ENCODE assay signal across 24 cellular contexts in the genomic region with DNA sequence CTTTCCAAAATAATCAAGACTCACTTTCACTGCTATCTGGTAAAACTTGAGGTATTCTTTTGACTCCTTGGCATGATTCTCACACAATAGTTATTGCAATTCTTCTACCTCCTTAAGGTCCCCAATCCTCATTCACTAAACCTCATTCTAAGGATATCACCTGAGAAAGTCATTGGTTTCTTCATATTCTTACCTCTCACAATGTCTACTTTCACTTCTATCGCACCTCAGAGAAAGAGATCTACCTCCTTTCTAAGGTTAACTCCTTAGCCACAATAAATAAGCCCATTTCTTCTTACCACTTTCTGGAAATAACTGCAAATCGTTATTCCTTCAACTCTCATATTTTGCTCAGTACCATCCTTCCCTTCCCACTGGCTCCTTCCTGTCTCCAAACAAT.
"Had no signal": no experiment of that assay in that cellular context is flagged by ENCODE, and none has a peak within 500 bp of the region (broad histone marks: within the 10 kb centered on the region; RNA-seq: fewer than 3 reads in every experiment).

No MANE protein-coding gene starts in this region.

- H3K9me3 Mint-ChIP-seq: activated CD4-positive, alpha-beta T cell treated with anti-CD3 and anti-CD28 coated beads, Interleukin-2, amount 10 ng/mL, durations not matched to agents 7 days and 5 days; activated CD8-positive, alpha-beta T cell treated with anti-CD3 and anti-CD28 coated beads for 36 hours; activated T-helper 1 cell treated with anti-CD3 and anti-CD28 coated beads, Interleukin-12 subunit alpha, Interleukin-12 subunit beta, Interleukin-2, Interleukin-4 antibody, amounts not matched to agents 30 ng/mL and 10 ng/mL and 1 ng/mL, durations not matched to agents 14 hours and 24 hours and 36 hours; natural killer cell treated with Interleukin-12 subunit alpha and Interleukin-12 subunit beta and Interleukin-15 and Interleukin-18, amount 100 ng/mL, for 72 hours; stimulated activated effector memory CD8-positive, alpha-beta T cell treated with anti-CD3 and anti-CD28 coated beads, Interleukin-12 subunit alpha, Interleukin-12 subunit beta, amount 100 ng/mL, for 72 hours; stimulated activated naive CD8-positive, alpha-beta T cell treated with anti-CD3 and anti-CD28 coated beads, Interleukin-15, amount 100 ng/mL, for 72 hours; type B pancreatic cell had no signal

- H3K36me3 ChIP-seq: breast epithelium, uterus had no signal

- ATAC-seq: activated CD8-positive, alpha-beta T cell treated with anti-CD3 and anti-CD28 coated beads for 36 hours; mucosa of descending colon; natural killer cell treated with Interleukin-12 subunit alpha and Interleukin-12 subunit beta and Interleukin-15 and Interleukin-18, amount 100 ng/mL, for 72 hours; sciatic nerve; stimulated activated effector memory CD8-positive, alpha-beta T cell treated with anti-CD3 and anti-CD28 coated beads, Interleukin-12 subunit alpha, Interleukin-12 subunit beta, amount 100 ng/mL, for 72 hours; stimulated activated naive CD8-positive, alpha-beta T cell treated with anti-CD3 and anti-CD28 coated beads, Interleukin-15, amount 100 ng/mL, for 72 hours had no signal

- H3K27me3 ChIP-seq: breast epithelium, colonic mucosa, uterus had no signal

- H3K27ac ChIP-seq: breast epithelium, colonic mucosa, left ventricle myocardium inferior, skin epidermis, uterus had no signal

- H3K9me3 ChIP-seq: breast epithelium, colonic mucosa, left ventricle myocardium inferior, mucosa of descending colon, uterus had no signal

- DNase-seq: activated CD4-positive, alpha-beta T cell treated with anti-CD3 and anti-CD28 coated beads for 1 hour; activated CD4-positive, alpha-beta T cell treated with anti-CD3 and anti-CD28 coated beads, Interleukin-2, amount 10 ng/mL, durations not matched to agents 7 days and 5 days; activated CD8-positive, alpha-beta T cell treated with anti-CD3 and anti-CD28 coated beads for 36 hours; activated gamma-delta T cell treated with Interleukin-2 at 50 U/mL for 16 hours; activated naive CD4-positive, alpha-beta T cell treated with anti-CD3 and anti-CD28 coated beads, Interleukin-2, amount 50 U/mL, for 16 hours; colonic mucosa; effector CD8-positive, alpha-beta T cell; islet precursor cell; left ventricle myocardium inferior; mesendoderm; mucosa of descending colon; stimulated activated CD4-positive, alpha-beta T cell treated with anti-CD3 and anti-CD28 coated beads, Interleukin-4, amount 100 ng/mL, for 24 hours; stimulated activated naive CD8-positive, alpha-beta T cell treated with anti-CD3 and anti-CD28 coated beads, Interleukin-15, amount 100 ng/mL, for 72 hours; substantia nigra; T-helper 9 cell; uterus had no signal

- H3K27me3 Mint-ChIP-seq: activated CD4-positive, alpha-beta T cell treated with anti-CD3 and anti-CD28 coated beads, Interleukin-2, amount 10 ng/mL, durations not matched to agents 7 days and 5 days; activated CD8-positive, alpha-beta T cell treated with anti-CD3 and anti-CD28 coated beads for 36 hours; natural killer cell treated with Interleukin-12 subunit alpha and Interleukin-12 subunit beta and Interleukin-15 and Interleukin-18, amount 100 ng/mL, for 72 hours; stimulated activated naive CD8-positive, alpha-beta T cell treated with anti-CD3 and anti-CD28 coated beads, Interleukin-15, amount 100 ng/mL, for 72 hours; type B pancreatic cell had no signal

- H3K4me3 Mint-ChIP-seq: activated CD4-positive, alpha-beta T cell treated with anti-CD3 and anti-CD28 coated beads, Interleukin-2, amount 10 ng/mL, durations not matched to agents 7 days and 5 days; activated CD8-positive, alpha-beta T cell treated with anti-CD3 and anti-CD28 coated beads for 36 hours; activated T-helper 1 cell treated with anti-CD3 and anti-CD28 coated beads, Interleukin-12 subunit alpha, Interleukin-12 subunit beta, Interleukin-2, Interleukin-4 antibody, amounts not matched to agents 30 ng/mL and 10 ng/mL and 1 ng/mL, durations not matched to agents 14 hours and 24 hours and 36 hours; natural killer cell treated with Interleukin-12 subunit alpha and Interleukin-12 subunit beta and Interleukin-15 and Interleukin-18, amount 100 ng/mL, for 72 hours; stimulated activated effector memory CD8-positive, alpha-beta T cell treated with anti-CD3 and anti-CD28 coated beads, Interleukin-12 subunit alpha, Interleukin-12 subunit beta, amount 100 ng/mL, for 72 hours; stimulated activated naive CD8-positive, alpha-beta T cell treated with anti-CD3 and anti-CD28 coated beads, Interleukin-15, amount 100 ng/mL, for 72 hours; type B pancreatic cell had no signal

- H3K27ac Mint-ChIP-seq: activated CD4-positive, alpha-beta T cell treated with anti-CD3 and anti-CD28 coated beads, Interleukin-2, amount 10 ng/mL, durations not matched to agents 7 days and 5 days; activated CD8-positive, alpha-beta T cell treated with anti-CD3 and anti-CD28 coated beads for 36 hours; stimulated activated effector memory CD8-positive, alpha-beta T cell treated with anti-CD3 and anti-CD28 coated beads, Interleukin-12 subunit alpha, Interleukin-12 subunit beta, amount 100 ng/mL, for 72 hours; type B pancreatic cell had no signal

- H3K4me1 ChIP-seq: breast epithelium, colonic mucosa had no signal

- H3K4me3 ChIP-seq: breast epithelium, colonic mucosa, left ventricle myocardium inferior, lung, mucosa of descending colon, skin epidermis, uterus had no signal
